Comparison of ENCODE assay signal across 8 cellular contexts in the genomic region with DNA sequence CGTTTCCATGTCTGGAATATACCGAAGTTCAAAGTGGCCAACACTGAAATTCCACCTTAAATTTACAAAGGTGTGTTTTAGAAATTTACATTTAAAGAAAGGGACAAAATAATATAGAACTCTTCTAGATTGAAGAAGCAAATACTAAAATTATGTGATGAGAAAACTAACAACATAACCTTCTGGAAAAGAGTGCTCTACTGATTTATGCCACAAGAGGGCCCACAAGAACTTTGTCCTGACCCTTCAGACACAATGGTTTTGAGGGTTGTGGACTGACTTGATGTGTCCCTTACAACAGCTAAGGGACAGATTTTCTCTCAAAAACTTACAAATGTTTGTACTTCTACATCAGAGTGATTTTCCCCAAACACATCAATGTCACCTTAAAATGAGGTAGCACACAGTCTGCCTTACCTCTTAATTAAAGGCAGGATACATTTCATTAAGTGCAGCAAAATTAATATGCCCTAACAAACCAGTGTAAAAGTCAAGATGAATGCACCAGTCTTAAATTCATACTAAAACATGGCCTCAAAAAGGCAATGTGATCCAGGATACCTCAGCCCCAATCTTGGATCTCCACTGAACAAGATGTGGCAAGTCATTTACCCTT. TPM values are rescaled to one million over a fixed set of nuclear protein-coding genes. Genes with fewer than 3 reads are reported as not detected.
DNase-seq lines count a peak whose midpoint lies in the region; ATAC-seq and TF ChIP-seq lines count a peak whose summit lies in the region.

No MANE protein-coding gene starts in this region.

- DNase-seq in Caki2 (ENCODE audit: low read depth): peak; percentile 43
- peak; percentile 22 for DNase-seq in HK-2 (ENCODE audit: unreplicated experiment)
- DNase-seq in activated naive CD8-positive, alpha-beta T cell treated with anti-CD3 and anti-CD28 coated beads, Interleukin-2, amount 50 U/mL, for 24 hours: peak; percentile 40
- DNase-seq in left cardiac atrium: no peak
- no peak for DNase-seq in retinal pigment epithelial cell (ENCODE audit: low read depth)

- no peak overlapping the region for H3K4me3 ChIP-seq in OCI-LY3 (ENCODE audit: low read length)
- H3K4me3 ChIP-seq in retinal pigment epithelial cell (ENCODE audit: low read length): no peak overlapping the region

- H3K4me1 Mint-ChIP-seq in activated naive CD8-positive, alpha-beta T cell treated with anti-CD3 and anti-CD28 coated beads, Interleukin-2, amount 50 U/mL, for 24 hours: no peaks in the 10 kb centered on the region

- H3K36me3 ChIP-seq in OCI-LY3 (replicated peaks; ENCODE audit: low read depth, low read length): peaks cover 14% of the 10 kb centered on the region

- H2AFZ ChIP-seq in OCI-LY3 (ENCODE audit: low read depth, low read length): no peak overlapping the region

- H3K27me3 ChIP-seq in OCI-LY3 (ENCODE audit: low read depth, low read length): no peaks in the 10 kb centered on the region

- peaks cover 33% of the 10 kb centered on the region for H3K36me3 Mint-ChIP-seq in activated naive CD8-positive, alpha-beta T cell treated with anti-CD3 and anti-CD28 coated beads, Interleukin-2, amount 50 U/mL, for 24 hours (ENCODE audit: low read depth)

- no peak overlapping the region for H3K9ac ChIP-seq in OCI-LY3 (ENCODE audit: low read length)

- no peaks in the 10 kb centered on the region for H3K79me2 ChIP-seq in OCI-LY3 (ENCODE audit: low read length)

- peak; percentile 83 for TF ChIP-seq CTCF in OCI-LY3 (IDR thresholded peaks at IDR 0.05; ENCODE audit: low read depth, low read length)
- TF ChIP-seq CTCF in retinal pigment epithelial cell (conservative IDR thresholded peaks at IDR 0.05; ENCODE audit: low read depth, low read length): peak; percentile 82

- H3K4me2 ChIP-seq in OCI-LY3 (ENCODE audit: low read length): no peak overlapping the region

- H3K27ac ChIP-seq in OCI-LY3 (ENCODE audit: low read length): no peak overlapping the region

- H3K27ac Mint-ChIP-seq in activated naive CD8-positive, alpha-beta T cell treated with anti-CD3 and anti-CD28 coated beads, Interleukin-2, amount 50 U/mL, for 24 hours: no peak overlapping the region

- no peaks in the 10 kb centered on the region for H4K20me1 ChIP-seq in OCI-LY3 (ENCODE audit: insufficient read depth, low read length)

- H3K4me3 Mint-ChIP-seq in activated naive CD8-positive, alpha-beta T cell treated with anti-CD3 and anti-CD28 coated beads, Interleukin-2, amount 50 U/mL, for 24 hours: no peak overlapping the region

- no peaks in the 10 kb centered on the region for H3K4me1 ChIP-seq in OCI-LY3 (ENCODE audit: low read length)

- ATAC-seq in GM19328 (IDR thresholded peaks at IDR 0.05; ENCODE audit: unreplicated experiment): peak; percentile 72
- peak; percentile 65 for ATAC-seq in activated naive CD8-positive, alpha-beta T cell treated with anti-CD3 and anti-CD28 coated beads, Interleukin-2, amount 50 U/mL, for 24 hours
- peak; percentile 74 to 76 for ATAC-seq in left cardiac atrium
- no peak for ATAC-seq in HG03469 (IDR thresholded peaks at IDR 0.05; ENCODE audit: unreplicated experiment)

- H3K9me3 ChIP-seq in OCI-LY3 (ENCODE audit: insufficient read depth, low read length): no peaks in the 10 kb centered on the region

- intact Hi-C loops in left cardiac atrium (cut with DNase I): loop anchor here (1.0 to 5.0 kb wide), 2 partner anchors 78 to 81 kb away; no protein-coding TSS in a partner anchor

- in situ Hi-C loops in Caki2 (cut with HindIII; ENCODE audit: low pct_unique_long_range_greater_than_20kb, low sequenced_read_pairs): no loop called here

- H3K27me3 Mint-ChIP-seq in activated naive CD8-positive, alpha-beta T cell treated with anti-CD3 and anti-CD28 coated beads, Interleukin-2, amount 50 U/mL, for 24 hours: no peaks in the 10 kb centered on the region

- H3K9me3 Mint-ChIP-seq in activated naive CD8-positive, alpha-beta T cell treated with anti-CD3 and anti-CD28 coated beads, Interleukin-2, amount 50 U/mL, for 24 hours: no peaks in the 10 kb centered on the region

RNA-seq across cellular contexts. Expression of a gene that starts 36.2 kb away (rescaled TPM):
- 13.7 and 17.1 TPM in 2 replicates for total RNA-seq in Caki2 (2014; rRNA removed; shearing (Covaris generic); ENCODE audit: low replicate concordance)
- total RNA-seq in left cardiac atrium: 10 to 100 TPM in 1 of 2 donors, 1 to 10 TPM in 1; 7.9 to 13.6 TPM

Comparison
In these comparisons a context has a peak if more than half of its experiments do, and no peak if none do; other contexts are left out.
1. DNase-seq: peak in Caki2 (single experiment), HK-2 (single experiment) and activated naive CD8-positive, alpha-beta T cell treated with anti-CD3 and anti-CD28 coated beads, Interleukin-2, amount 50 U/mL, for 24 hours (single experiment); none in left cardiac atrium (single experiment) and retinal pigment epithelial cell (single experiment).